In the genomic region with DNA sequence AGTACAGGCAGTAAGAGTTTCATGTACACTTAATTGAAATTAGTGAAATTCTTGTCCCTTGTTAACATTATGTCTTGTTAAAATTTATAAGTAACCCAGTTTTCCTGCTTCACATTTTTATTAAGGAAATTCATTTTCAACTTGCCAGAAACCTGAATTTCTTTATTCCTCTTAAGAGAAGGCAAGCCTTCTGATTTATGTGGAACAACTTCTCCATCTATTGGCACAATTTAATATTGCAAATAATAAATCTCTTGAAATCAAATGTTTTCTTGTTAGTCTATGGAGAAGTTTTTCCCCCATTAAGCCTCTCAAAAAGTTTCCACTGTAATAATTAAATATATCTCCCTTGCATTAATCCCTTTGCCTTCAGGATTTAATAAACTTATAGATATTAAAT, we compare ENCODE assay signal across 8 cellular contexts. TPM values are rescaled to one million over a fixed set of nuclear protein-coding genes. Genes with fewer than 3 reads are reported as not detected.
DNase-seq lines count a peak whose midpoint lies in the region; ATAC-seq, FAIRE-seq and TF ChIP-seq lines count a peak whose summit lies in the region.

No MANE protein-coding gene starts in this region.

- TF ChIP-seq CTCF in H9 (conservative IDR thresholded peaks at IDR 0.05) (peak; percentile 61; the same call in 2 of the 3 replicates), OCI-LY3 (IDR thresholded peaks at IDR 0.05; ENCODE audit: low read depth, low read length) (peak; percentile 56), fibroblast of pulmonary artery (IDR thresholded peaks at IDR 0.05; ENCODE audit: low read length, missing control alignments) (peak; percentile 29), suprapubic skin (IDR thresholded peaks at IDR 0.05) (peak in 1 of 2 donors; percentile 6), testis (IDR thresholded peaks at IDR 0.05) (peak in 1 of 3 experiments; percentile 29)

- H3K27ac Mint-ChIP-seq in H9 = no peak overlapping the region

- no peaks in the 10 kb centered on the region for H3K27me3 ChIP-seq in H9 (ENCODE audit: insufficient read depth, low read length)
- H3K27me3 ChIP-seq in OCI-LY3 (ENCODE audit: low read depth, low read length) = no peaks in the 10 kb centered on the region
- H3K27me3 ChIP-seq in suprapubic skin = no peaks in the 10 kb centered on the region
- no peaks in the 10 kb centered on the region for H3K27me3 ChIP-seq in testis

- H3K4me3 ChIP-seq in OCI-LY3 (ENCODE audit: low read length) (no peak overlapping the region), fibroblast of pulmonary artery (replicated peaks; ENCODE audit: low read depth, low read length) (no peak overlapping the region), suprapubic skin (no peak overlapping the region), testis (no peak overlapping the region)

- H2BK20ac ChIP-seq in H9 (ENCODE audit: low read depth, low read length, poor library complexity, severe bottlenecking) = no peak overlapping the region

- H3K4me2 ChIP-seq in H9 (ENCODE audit: insufficient read depth, insufficient read length, low read length) (no peak overlapping the region), OCI-LY3 (ENCODE audit: low read length) (no peak overlapping the region)

- H4K20me1 ChIP-seq in H9 (ENCODE audit: control insufficient read depth, insufficient read depth, insufficient read length) (no peaks in the 10 kb centered on the region), OCI-LY3 (ENCODE audit: insufficient read depth, low read length) (no peaks in the 10 kb centered on the region)

- H3K27ac ChIP-seq in H9 (ENCODE audit: insufficient read length, low read depth, low read length) (no peak overlapping the region), OCI-LY3 (ENCODE audit: low read length) (no peak overlapping the region), suprapubic skin (no peak overlapping the region), testis (no peak overlapping the region)

- no peak overlapping the region for H2AK5ac ChIP-seq in H9 (ENCODE audit: insufficient read length, low read length)

- no peak overlapping the region for H3K14ac ChIP-seq in H9 (ENCODE audit: insufficient read depth, low read length)

- no peak overlapping the region for H3K9ac ChIP-seq in H9 (ENCODE audit: extremely low read depth, insufficient read length, low read length)
- no peak overlapping the region for H3K9ac ChIP-seq in OCI-LY3 (ENCODE audit: low read length)

- H3K9me3 ChIP-seq in H9 (ENCODE audit: control insufficient read depth, low read depth, low read length) (no peaks in the 10 kb centered on the region), OCI-LY3 (ENCODE audit: insufficient read depth, low read length) (no peaks in the 10 kb centered on the region), suprapubic skin (no peaks in the 10 kb centered on the region), testis (no peaks in the 10 kb centered on the region)

- 0 out of 2 replicates have a peak, but pooled peaks cover 3% of the 10 kb centered on the region for H3K4me1 ChIP-seq in H9 (ENCODE audit: insufficient read depth, low read length)
- no peaks in the 10 kb centered on the region for H3K4me1 ChIP-seq in OCI-LY3 (ENCODE audit: low read length)
- H3K4me1 ChIP-seq in suprapubic skin = no peaks in the 10 kb centered on the region
- no peaks in the 10 kb centered on the region for H3K4me1 ChIP-seq in testis

- DNase-seq in H9 (no peak), fibroblast of pulmonary artery (ENCODE audit: low read depth) (peak; percentile 56), suprapubic skin (ENCODE audit: low spot score in 2 of 2) (no peak), testis (no peak)
- no peak for DNase-seq in stimulated activated CD4-positive, alpha-beta T cell treated with anti-CD3 and anti-CD28 coated beads, Interleukin-12 subunit alpha, Interleukin-12 subunit beta, amount 100 ng/mL, for 4 hours

- no peaks in the 10 kb centered on the region for H3K79me2 ChIP-seq in H9 (ENCODE audit: insufficient read depth, low read length)
- no peaks in the 10 kb centered on the region for H3K79me2 ChIP-seq in OCI-LY3 (ENCODE audit: low read length)

- H3T11ph ChIP-seq in H9 (ENCODE audit: low read length) = no peak overlapping the region

- H2BK5ac ChIP-seq in H9 (ENCODE audit: insufficient read length, low read length) = no peak overlapping the region

- no peak for ATAC-seq in HG03196 (IDR thresholded peaks at IDR 0.05; ENCODE audit: unreplicated experiment)

- no peak overlapping the region for H4K5ac ChIP-seq in H9 (ENCODE audit: insufficient read length, low read depth, low read length)

- H2BK15ac ChIP-seq in H9 (ENCODE audit: low read depth, low read length) = no peak overlapping the region

- H2BK120ac ChIP-seq in H9 (ENCODE audit: low read depth, low read length, poor library complexity, severe bottlenecking) = no peak overlapping the region

- peak; percentile 91 for FAIRE-seq in A204.1 (lab: Jason Lieb, UNC)

- no peak overlapping the region for H4K8ac ChIP-seq in H9 (replicated peaks; ENCODE audit: insufficient read length, low read depth, low read length)

- H3K4me3 Mint-ChIP-seq in H9 = no peak overlapping the region

- H2BK12ac ChIP-seq in H9 (ENCODE audit: insufficient read length, low read depth, low read length) = no peak overlapping the region

- H2AFZ ChIP-seq in H9 (ENCODE audit: low read length) (no peak overlapping the region), OCI-LY3 (ENCODE audit: low read depth, low read length) (no peak overlapping the region)

- H3K4ac ChIP-seq in H9 (ENCODE audit: low read depth, low read length) = no peak overlapping the region

- no peaks in the 10 kb centered on the region for H3K79me1 ChIP-seq in H9 (ENCODE audit: insufficient read depth, low read depth, low read length, poor library complexity, severe bottlenecking)

- H3K23me2 ChIP-seq in H9 (ENCODE audit: insufficient read length, low read depth, low read length, poor library complexity, severe bottlenecking) = no peaks in the 10 kb centered on the region

- peaks cover 0 to 6% of the 10 kb centered on the region in 2 experiments; a peak in 1 of 5 replicates for H3K9me3 Mint-ChIP-seq in H9

- no peak overlapping the region for H3K23ac ChIP-seq in H9 (ENCODE audit: insufficient read length, low read depth, low read length)

- H3K4me1 Mint-ChIP-seq in H9 = peaks cover 13 to 35% of the 10 kb centered on the region in 2 experiments

- H3K56ac ChIP-seq in H9 (ENCODE audit: insufficient read length, low read depth, low read length) = no peak overlapping the region

- no peak for TF ChIP-seq EP300 in suprapubic skin (IDR thresholded peaks at IDR 0.05)

- intact Hi-C loops in testis (cut with DNase I; ENCODE audit: low total_unique reads) = no loop called here

- H3K27me3 Mint-ChIP-seq in H9 (ENCODE audit: low read depth) = no peaks in the 10 kb centered on the region

- H3K36me3 Mint-ChIP-seq in H9 (ENCODE audit: insufficient read depth in 1 of 3, low read depth in 3 of 3) = peaks cover 0 to 2% (median 0%) of the 10 kb centered on the region in 3 experiments; a peak in 2 of 7 replicates

- H4K91ac ChIP-seq in H9 (ENCODE audit: insufficient read length, low read depth, low read length) = no peak overlapping the region

- H3K18ac ChIP-seq in H9 (ENCODE audit: insufficient read length, low read depth, low read length) = no peak overlapping the region

- TF ChIP-seq POLR2A in suprapubic skin (IDR thresholded peaks at IDR 0.05) = no peak
- no peak for TF ChIP-seq POLR2A in testis (IDR thresholded peaks at IDR 0.05)

- H3K36me3 ChIP-seq in OCI-LY3 (replicated peaks; ENCODE audit: low read depth, low read length) (no peaks in the 10 kb centered on the region), suprapubic skin (no peaks in the 10 kb centered on the region), testis (ENCODE audit: low read depth, missing control alignments) (no peaks in the 10 kb centered on the region)

RNA-seq across cellular contexts. Expression of a gene that starts 33.8 kb away (rescaled TPM):
- 44.5 and 45.0 TPM in 2 replicates for total RNA-seq in H9 (2021)
- 10 to 100 TPM; 18.2 to 25.1 (median 19.9) TPM for total RNA-seq in suprapubic skin
- 10 to 100 TPM; 52.0 to 67.6 TPM for total RNA-seq in testis
- polyA plus RNA-seq in testis (ENCODE audit: insufficient read depth, low read depth, low replicate concordance) = 44.4 TPM
